In the genomic region with DNA sequence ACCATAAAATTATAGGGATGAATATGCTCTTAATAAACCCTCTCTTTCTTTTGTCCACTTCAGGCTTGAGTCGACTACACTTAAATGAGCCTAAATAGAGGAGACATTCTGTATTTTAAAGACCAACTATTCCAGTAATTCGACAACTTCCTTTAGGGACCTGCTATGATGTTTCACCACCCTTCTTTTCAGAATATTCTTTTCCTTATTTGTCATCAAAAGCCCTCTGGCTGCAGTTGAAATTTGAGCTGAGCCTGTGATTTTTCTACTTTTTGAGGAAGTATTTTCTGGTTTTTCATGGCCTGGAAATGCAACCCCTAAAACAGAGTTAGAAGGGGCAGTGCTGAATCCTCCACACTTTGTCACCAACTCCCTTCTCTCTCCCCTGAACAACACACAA, we compare ENCODE assay signal across 18 cellular contexts.
A peak's percentile ranks its signal among the peaks of the same experiment; 100 is the strongest.
DNase-seq lines count a peak whose midpoint lies in the region; ATAC-seq, FAIRE-seq and TF ChIP-seq lines count a peak whose summit lies in the region.
"Had no signal": no experiment of that assay in that cellular context is flagged by ENCODE, and none has a peak within 500 bp of the region (broad histone marks: within the 10 kb centered on the region; RNA-seq: fewer than 3 reads in every experiment).

No MANE protein-coding gene starts in this region.

- no peak overlapping the region for H3K4me3 ChIP-seq in Karpas-422 (ENCODE audit: low read length)
- no peak overlapping the region for H3K4me3 ChIP-seq in astrocyte (ENCODE audit: insufficient read depth, low read depth, low read length)
- H3K4me3 ChIP-seq in skeletal muscle satellite cell (ENCODE audit: low read length) = no peak overlapping the region
- no peak overlapping the region for H3K4me3 ChIP-seq in vagina
- H3K4me3 ChIP-seq: HAP-1 had no signal

- H3K4me1 Mint-ChIP-seq in astrocyte (ENCODE audit: low read depth, unreplicated experiment) = peaks cover 35% of the 10 kb centered on the region
- H3K4me1 Mint-ChIP-seq in mesothelial cell of epicardium = peaks cover 25% of the 10 kb centered on the region
- H3K4me1 Mint-ChIP-seq: CD8-positive, alpha-beta memory T cell had no signal

- CTCF ChIA-PET in HEK293T (lab: Yijun Ruan, JAX) = no interaction called here

- H3K27ac Mint-ChIP-seq in astrocyte (ENCODE audit: unreplicated experiment) (peak overlapping the region; percentile 70), mesothelial cell of epicardium (peak overlapping the region; percentile 32)
- H3K27ac Mint-ChIP-seq: CD8-positive, alpha-beta memory T cell had no signal

- H3K9me3 ChIP-seq in Karpas-422 (ENCODE audit: low read length) = no peaks in the 10 kb centered on the region
- H3K9me3 ChIP-seq in astrocyte (ENCODE audit: insufficient read depth, low read depth, low read length) = no peaks in the 10 kb centered on the region
- no peaks in the 10 kb centered on the region for H3K9me3 ChIP-seq in skeletal muscle satellite cell (replicated peaks; ENCODE audit: low read length)
- no peaks in the 10 kb centered on the region for H3K9me3 ChIP-seq in vagina
- H3K9me3 ChIP-seq: BE2C, HAP-1 had no signal

- H2AFZ ChIP-seq in Karpas-422 (ENCODE audit: low read length) (peak overlapping the region; percentile 55), astrocyte (ENCODE audit: low read depth, low read length) (no peak overlapping the region)

- POLR2A ChIA-PET in HEK293T (lab: Yijun Ruan, JAX) = no interaction called here

- H3K4me2 ChIP-seq in Karpas-422 (ENCODE audit: low read depth, low read length, poor library complexity, severe bottlenecking) (peak overlapping the region; percentile 35), astrocyte (ENCODE audit: low read length) (no peak overlapping the region), skeletal muscle satellite cell (ENCODE audit: low read length) (peak overlapping the region; percentile 4)

- H3K27me3 ChIP-seq in Karpas-422 (ENCODE audit: low read length) (no peaks in the 10 kb centered on the region), astrocyte (ENCODE audit: insufficient read depth, low read length) (no peaks in the 10 kb centered on the region), skeletal muscle satellite cell (ENCODE audit: control insufficient read depth, insufficient read depth, low read length) (no peaks in the 10 kb centered on the region), vagina (no peaks in the 10 kb centered on the region)
- H3K27me3 ChIP-seq: BE2C had no signal

- H3K4me1 ChIP-seq in Karpas-422 (ENCODE audit: low read length) (peaks cover 57% of the 10 kb centered on the region), astrocyte (ENCODE audit: insufficient read depth, low read length) (peaks cover 3% of the 10 kb centered on the region), skeletal muscle satellite cell (ENCODE audit: control insufficient read depth, insufficient read depth, low read length) (peaks cover 19% of the 10 kb centered on the region), vagina (no peaks in the 10 kb centered on the region)
- H3K4me1 ChIP-seq: BE2C, HAP-1 had no signal

- no peaks in the 10 kb centered on the region for H3K27me3 Mint-ChIP-seq in astrocyte (ENCODE audit: low read depth, unreplicated experiment)
- no peaks in the 10 kb centered on the region for H3K27me3 Mint-ChIP-seq in mesothelial cell of epicardium (ENCODE audit: low read depth)

- intact Hi-C loops in vagina (cut with DNase I) = no loop called here

- TF ChIP-seq POLR2A in vagina (IDR thresholded peaks at IDR 0.05) = no peak

- H3K36me3 Mint-ChIP-seq in astrocyte (ENCODE audit: low read depth, unreplicated experiment) (no peaks in the 10 kb centered on the region), mesothelial cell of epicardium (no peaks in the 10 kb centered on the region)
- H3K36me3 Mint-ChIP-seq: CD8-positive, alpha-beta memory T cell had no signal

- H3K9me2 ChIP-seq in Karpas-422 (replicated peaks; ENCODE audit: insufficient read depth, low read length) = no peaks in the 10 kb centered on the region

- H3K27ac ChIP-seq in Karpas-422 (ENCODE audit: low read length) = no peak overlapping the region
- H3K27ac ChIP-seq in astrocyte (ENCODE audit: low read depth, low read length) = no peak overlapping the region
- no peak overlapping the region for H3K27ac ChIP-seq in vagina

- ATAC-seq in GM21737 (IDR thresholded peaks at IDR 0.05; ENCODE audit: unreplicated experiment) = no peak
- ATAC-seq: Panc1, SK-N-SH treated with all-trans-retinoic acid at 6 μM for 48 hours had no signal

- H3K36me3 ChIP-seq in Karpas-422 (ENCODE audit: insufficient read depth, low read length) = no peaks in the 10 kb centered on the region
- H3K36me3 ChIP-seq in astrocyte (ENCODE audit: insufficient read depth, low read length) = no peaks in the 10 kb centered on the region
- no peaks in the 10 kb centered on the region for H3K36me3 ChIP-seq in skeletal muscle satellite cell (ENCODE audit: insufficient read depth, low read length)
- H3K36me3 ChIP-seq in vagina = no peaks in the 10 kb centered on the region
- H3K36me3 ChIP-seq: BE2C, HAP-1 had no signal

- H3K9me3 Mint-ChIP-seq in astrocyte (ENCODE audit: unreplicated experiment) (no peaks in the 10 kb centered on the region), mesothelial cell of epicardium (no peaks in the 10 kb centered on the region)
- H3K9me3 Mint-ChIP-seq: CD8-positive, alpha-beta memory T cell had no signal

- no peak for FAIRE-seq in astrocyte (lab: Jason Lieb, UNC)

- H3K4me3 Mint-ChIP-seq in astrocyte (ENCODE audit: unreplicated experiment) = no peak overlapping the region
- H3K4me3 Mint-ChIP-seq in mesothelial cell of epicardium = no peak overlapping the region
- H3K4me3 Mint-ChIP-seq: CD8-positive, alpha-beta memory T cell had no signal

- H3K79me2 ChIP-seq in Karpas-422 (ENCODE audit: low read length) = no peaks in the 10 kb centered on the region
- no peaks in the 10 kb centered on the region for H3K79me2 ChIP-seq in astrocyte (ENCODE audit: insufficient read depth, low read length)

- no peak for DNase-seq in Karpas-422
- peak; percentile 19 for DNase-seq in astrocyte (ENCODE audit: low read depth)
- DNase-seq in mesothelial cell of epicardium (ENCODE audit: low spot score in 2 of 2, unreplicated experiment in 2 of 2) = no peak
- DNase-seq in vagina (ENCODE audit: extremely low spot score in 2 of 2) = no peak
- DNase-seq in NCI-H774 (lab: John Stamatoyannopoulos, UW) = no peak
- DNase-seq in HEK293T (ENCODE audit: extremely low spot score) = no peak
- DNase-seq: BE2C; CD8-positive, alpha-beta memory T cell; NCI-H1092; NCI-H1694; NCI-H446 treated with DMSO at 0.1 percent for 48 hours; NCI-H748 treated with DMSO at 0.1 percent for 48 hours; Right ventricle myocardium superior had no signal

- no peak for TF ChIP-seq CTCF in astrocyte (IDR thresholded peaks at IDR 0.05; ENCODE audit: insufficient read depth, low read depth, low read length)
- TF ChIP-seq CTCF in mesothelial cell of epicardium (IDR thresholded peaks at IDR 0.05; ENCODE audit: unreplicated experiment) = no peak
- TF ChIP-seq CTCF in vagina (IDR thresholded peaks at IDR 0.05) = no peak

- no peak overlapping the region for H3K9ac ChIP-seq in Karpas-422 (ENCODE audit: low read length)
- no peak overlapping the region for H3K9ac ChIP-seq in astrocyte (ENCODE audit: low read length)
- peak overlapping the region; percentile 25 for H3K9ac ChIP-seq in skeletal muscle satellite cell (ENCODE audit: low read depth, low read length)

- no peaks in the 10 kb centered on the region for H4K20me1 ChIP-seq in Karpas-422 (ENCODE audit: insufficient read depth, low read depth, low read length)
- no peaks in the 10 kb centered on the region for H4K20me1 ChIP-seq in astrocyte (ENCODE audit: insufficient read depth, low read length)

TF ChIP-seq in HEK293T, 16 proteins besides CTCF, POLR2A, EP300 and RAD21:
- TF ChIP-seq ARNT (IDR thresholded peaks at IDR 0.05) = no peak
- no peak for TF ChIP-seq LEF1 (IDR thresholded peaks at IDR 0.05; ENCODE audit: borderline replicate concordance)
- no peak for TF ChIP-seq TARDBP (IDR thresholded peaks at IDR 0.05)
- no peak for TF ChIP-seq L3MBTL2 (conservative IDR thresholded peaks at IDR 0.05)
- TF ChIP-seq HDGF (IDR thresholded peaks at IDR 0.05; ENCODE audit: borderline replicate concordance) = no peak
- no peak for TF ChIP-seq SP1 (IDR thresholded peaks at IDR 0.05)
- TF ChIP-seq FOXM1 (IDR thresholded peaks at IDR 0.05; ENCODE audit: borderline replicate concordance) = no peak
- TF ChIP-seq FOXA1 (IDR thresholded peaks at IDR 0.05) = no peak
- TF ChIP-seq BHLHE40 (IDR thresholded peaks at IDR 0.05; ENCODE audit: borderline replicate concordance) = no peak
- TF ChIP-seq NFRKB (IDR thresholded peaks at IDR 0.05) = no peak
- no peak for TF ChIP-seq ELF4 (IDR thresholded peaks at IDR 0.05)
- no peak for TF ChIP-seq ZNF384 (IDR thresholded peaks at IDR 0.05)
- no peak for TF ChIP-seq SUZ12 (IDR thresholded peaks at IDR 0.05)
- TF ChIP-seq, protein P1, sequence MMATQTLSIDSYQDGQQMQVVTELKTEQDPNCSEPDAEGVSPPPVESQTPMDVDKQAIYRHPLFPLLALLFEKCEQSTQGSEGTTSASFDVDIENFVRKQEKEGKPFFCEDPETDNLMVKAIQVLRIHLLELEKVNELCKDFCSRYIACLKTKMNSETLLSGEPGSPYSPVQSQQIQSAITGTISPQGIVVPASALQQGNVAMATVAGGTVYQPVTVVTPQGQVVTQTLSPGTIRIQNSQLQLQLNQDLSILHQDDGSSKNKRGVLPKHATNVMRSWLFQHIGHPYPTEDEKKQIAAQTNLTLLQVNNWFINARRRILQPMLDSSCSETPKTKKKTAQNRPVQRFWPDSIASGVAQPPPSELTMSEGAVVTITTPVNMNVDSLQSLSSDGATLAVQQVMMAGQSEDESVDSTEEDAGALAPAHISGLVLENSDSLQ (IDR thresholded peaks at IDR 0.05) = no peak
- TF ChIP-seq FOXK2 (IDR thresholded peaks at IDR 0.05) = no peak
- no peak for TF ChIP-seq CTBP1 (IDR thresholded peaks at IDR 0.05; ENCODE audit: borderline replicate concordance)
